Comparison of ENCODE assay signal across 19 cellular contexts in genomic region chr7:116641551-116642153, GRCh38. TPM values are rescaled to one million over a fixed set of nuclear protein-coding genes. Genes with fewer than 3 reads are reported as not detected.
DNase-seq lines count a peak whose midpoint lies in the region; ATAC-seq, FAIRE-seq and TF ChIP-seq lines count a peak whose summit lies in the region.
"Had no signal": no experiment of that assay in that cellular context is flagged by ENCODE, and none has a peak within 500 bp of the region (broad histone marks: within the 10 kb centered on the region; RNA-seq: fewer than 3 reads in every experiment).

No MANE protein-coding gene starts in this region.

- H2AFZ ChIP-seq in HepG2 (ENCODE audit: low read length) (no peak overlapping the region), GM12878 (ENCODE audit: control insufficient read depth, low read depth, low read length) (no peak overlapping the region), mammary epithelial cell (ENCODE audit: low read depth, low read length) (no peak overlapping the region)

- no peak overlapping the region for H3K27ac Mint-ChIP-seq in activated naive CD4-positive, alpha-beta T cell treated with anti-CD3 and anti-CD28 coated beads for 36 hours
- H3K27ac Mint-ChIP-seq: CD14-positive monocyte; CD4-positive, alpha-beta memory T cell had no signal

- TF ChIP-seq RAD21 in HepG2 (CRISPR knock-in tag; IDR thresholded peaks at IDR 0.05) (no peak), GM12878 (IDR thresholded peaks at IDR 0.05; ENCODE audit: insufficient read depth, low read depth, low read length) (no peak)

- no peak for TF ChIP-seq EP300 in HepG2 (IDR thresholded peaks at IDR 0.05; ENCODE audit: low read depth in 2 of 2, low read length in 2 of 2)
- no peak for TF ChIP-seq EP300 in HepG2 (CRISPR knock-in tag; IDR thresholded peaks at IDR 0.05; ENCODE audit: borderline replicate concordance)
- no peak for TF ChIP-seq EP300 in GM12878 (IDR thresholded peaks at IDR 0.05; ENCODE audit: borderline replicate concordance in 1 of 2, control insufficient read depth in 1 of 2, low read depth in 2 of 2, low read length in 2 of 2)

- H3K4me3 Mint-ChIP-seq in activated naive CD4-positive, alpha-beta T cell treated with anti-CD3 and anti-CD28 coated beads for 36 hours: no peak overlapping the region
- H3K4me3 Mint-ChIP-seq: CD14-positive monocyte; CD4-positive, alpha-beta memory T cell had no signal

- RAD21 ChIA-PET in GM12878 (lab: Charles Lee; ENCODE audit: unreplicated experiment): no interaction called here

- intact Hi-C loops in HepG2 (cut with micrococcal nuclease; ENCODE audit: unreplicated experiment) (no loop called here), right lobe of liver (cut with DNase I) (no loop called here), GM12878 (cut with micrococcal nuclease; ENCODE audit: unreplicated experiment) (no loop called here), mammary epithelial cell (cut with micrococcal nuclease) (no loop called here)
- intact Hi-C loops in activated naive CD4-positive, alpha-beta T cell treated with anti-CD3 and anti-CD28 coated beads for 36 hours (cut with micrococcal nuclease): no loop called here

- no peaks in the 10 kb centered on the region for H3K27me3 ChIP-seq in HepG2 (ENCODE audit: control insufficient read depth in 1 of 2, insufficient read depth in 2 of 2, low read length in 2 of 2)
- no peaks in the 10 kb centered on the region for H3K27me3 ChIP-seq in right lobe of liver
- H3K27me3 ChIP-seq in GM12878 (replicated peaks in 1 of 2; ENCODE audit: control insufficient read depth in 2 of 2, insufficient read depth in 2 of 2, low read length in 1 of 2): no peaks in the 10 kb centered on the region; a peak in 1 of 4 replicates
- H3K27me3 ChIP-seq in mammary epithelial cell (ENCODE audit: insufficient read depth, low read length): no peaks in the 10 kb centered on the region
- H3K27me3 ChIP-seq: BLaER1 had no signal

- no peaks in the 10 kb centered on the region for H3K79me2 ChIP-seq in HepG2 (ENCODE audit: insufficient read depth, low read length)
- H3K79me2 ChIP-seq in GM12878 (ENCODE audit: control insufficient read depth, insufficient read depth, low read length): no peaks in the 10 kb centered on the region
- no peaks in the 10 kb centered on the region for H3K79me2 ChIP-seq in mammary epithelial cell (ENCODE audit: insufficient read depth, low read length)

- no peak for TF ChIP-seq CTCF in HepG2 (CRISPR knock-in tag; IDR thresholded peaks at IDR 0.05)
- no peak for TF ChIP-seq CTCF in right lobe of liver (IDR thresholded peaks at IDR 0.05)
- TF ChIP-seq CTCF in GM12878 (IDR thresholded peaks at IDR 0.05 in 2 of 3, conservative IDR thresholded peaks at IDR 0.05 in 1 of 3; ENCODE audit: control insufficient read depth in 2 of 3, extremely low read depth in 1 of 3, insufficient read depth in 1 of 3, low read depth in 3 of 3, low read length in 3 of 3): no peak
- no peak for TF ChIP-seq CTCF in mammary epithelial cell (conservative IDR thresholded peaks at IDR 0.05 in 1 of 2, IDR thresholded peaks at IDR 0.05 in 1 of 2; ENCODE audit: extremely low read depth in 1 of 2, insufficient read depth in 1 of 2, low read depth in 1 of 2, low read length in 2 of 2)

- dilution Hi-C loops in mammary epithelial cell (cut with HindIII; ENCODE audit: low sequenced_read_pairs): no loop called here

- no TSS peak for BruUV-seq in HepG2 (replicated peaks; lab: Mats Ljungman, UMichigan)
- no TSS peak for BruUV-seq in GM12878 (replicated peaks; lab: Mats Ljungman, UMichigan)
- no TSS peak for BruUV-seq in mammary epithelial cell (replicated peaks; lab: Mats Ljungman, UMichigan)

- H3K9me3 ChIP-seq in HepG2 (ENCODE audit: low read length) (no peaks in the 10 kb centered on the region), right lobe of liver (no peaks in the 10 kb centered on the region), GM12878 (replicated peaks; ENCODE audit: control insufficient read depth, insufficient read depth, low read length) (no peaks in the 10 kb centered on the region), mammary epithelial cell (replicated peaks; ENCODE audit: insufficient read depth, low read length) (no peaks in the 10 kb centered on the region)
- H3K9me3 ChIP-seq: HAP-1 had no signal

- H3K4me1 ChIP-seq in HepG2 (ENCODE audit: insufficient read depth, low read length) (no peaks in the 10 kb centered on the region), right lobe of liver (no peaks in the 10 kb centered on the region), GM12878 (ENCODE audit: control insufficient read depth, insufficient read depth, low read length) (no peaks in the 10 kb centered on the region), mammary epithelial cell (ENCODE audit: insufficient read depth, low read length) (no peaks in the 10 kb centered on the region)
- H3K4me1 ChIP-seq: BLaER1, HAP-1 had no signal

- SMC1A ChIA-PET in GM12878 (lab: Charles Lee; ENCODE audit: uncharacterized antibody, unreplicated experiment): no interaction called here

- CTCF ChIA-PET in HepG2 (lab: Yijun Ruan, JAX; ENCODE audit: low intra/inter-chr PET ratio, low total read pairs): no interaction called here
- CTCF ChIA-PET in GM12878 (lab: Yijun Ruan, JAX): interaction anchor here (0.6 kb wide), 1 partner anchor 18 kb away, joined by 3 read pairs; no protein-coding TSS in a partner anchor
- CTCF ChIA-PET in mammary epithelial cell (lab: Charles Lee; ENCODE audit: low non-redundant PET): no interaction called here
- CTCF ChIA-PET in activated naive CD4-positive, alpha-beta T cell treated with anti-CD3 and anti-CD28 coated beads for 36 hours (lab: Charles Lee): no interaction called here

- DNase-seq in HepG2 (ENCODE audit: low spot score): no peak
- DNase-seq in right lobe of liver: no peak
- DNase-seq in GM12878 (ENCODE audit: low read depth, low spot score): no peak
- DNase-seq in frontal cortex (ENCODE audit: low spot score in 2 of 2): no peak
- no peak for DNase-seq in NCI-H1930 (lab: John Stamatoyannopoulos, UW)
- no peak for DNase-seq in mammary epithelial cell
- no peak for DNase-seq in activated CD4-positive, alpha-beta T cell treated with anti-CD3 and anti-CD28 coated beads, Interleukin-2, amount 50 U/mL, for 1 hour
- no peak for DNase-seq in activated naive CD4-positive, alpha-beta T cell treated with anti-CD3 and anti-CD28 coated beads for 36 hours
- DNase-seq: CD4-positive, alpha-beta memory T cell; DMS153; DMS79; GF-D8; IMR-90 had no signal

- FAIRE-seq in HepG2 (lab: Jason Lieb, UNC) (no peak), GM12878 (lab: Jason Lieb, UNC) (peak; percentile 85), frontal cortex (lab: Jason Lieb, UNC) (peak; percentile 89)
- FAIRE-seq: H1 had no signal

- no peaks in the 10 kb centered on the region for H3K4me1 Mint-ChIP-seq in activated naive CD4-positive, alpha-beta T cell treated with anti-CD3 and anti-CD28 coated beads for 36 hours (ENCODE audit: low read depth)
- H3K4me1 Mint-ChIP-seq: CD14-positive monocyte; CD4-positive, alpha-beta memory T cell had no signal

- no peak for ATAC-seq in HepG2
- no peak for ATAC-seq in right lobe of liver
- ATAC-seq in GM12878: no peak

- H3K27ac ChIP-seq in HepG2 (ENCODE audit: extremely low read length, insufficient read depth, low read length): no peak overlapping the region
- H3K27ac ChIP-seq in right lobe of liver: no peak overlapping the region
- H3K27ac ChIP-seq in GM12878 (ENCODE audit: control insufficient read depth, insufficient read depth): no peak overlapping the region
- H3K27ac ChIP-seq in mammary epithelial cell (ENCODE audit: insufficient read depth, low read depth, low read length): no peak overlapping the region
- H3K27ac ChIP-seq: 22Rv1, BLaER1, HL-60 had no signal

- H3K36me3 Mint-ChIP-seq in activated naive CD4-positive, alpha-beta T cell treated with anti-CD3 and anti-CD28 coated beads for 36 hours (ENCODE audit: low read depth): no peaks in the 10 kb centered on the region
- H3K36me3 Mint-ChIP-seq: CD14-positive monocyte; CD4-positive, alpha-beta memory T cell had no signal

- peaks cover 8% of the 10 kb centered on the region for H3K27me3 Mint-ChIP-seq in activated naive CD4-positive, alpha-beta T cell treated with anti-CD3 and anti-CD28 coated beads for 36 hours (ENCODE audit: low read depth)

- H3K4me2 ChIP-seq in HepG2 (ENCODE audit: low read depth, low read length) (no peak overlapping the region), GM12878 (ENCODE audit: control insufficient read depth, insufficient read depth) (no peak overlapping the region), mammary epithelial cell (ENCODE audit: insufficient read depth, low read depth, low read length) (no peak overlapping the region)
- H3K4me2 ChIP-seq: BLaER1 had no signal

- TF ChIP-seq POLR2A in HepG2 (IDR thresholded peaks at IDR 0.05; ENCODE audit: insufficient read depth in 1 of 2, low read depth in 2 of 2, low read length in 2 of 2): no peak
- no peak for TF ChIP-seq POLR2A in right lobe of liver (IDR thresholded peaks at IDR 0.05)
- TF ChIP-seq POLR2A in GM12878 (IDR thresholded peaks at IDR 0.05; ENCODE audit: low read depth, low read length): no peak

- H3K4me3 ChIP-seq in HepG2 (replicated peaks in 1 of 3; ENCODE audit: insufficient read depth in 1 of 3, low read depth in 2 of 3, low read length in 3 of 3) (no peak overlapping the region), right lobe of liver (no peak overlapping the region), GM12878 (no peak overlapping the region), mammary epithelial cell (replicated peaks in 1 of 3; ENCODE audit: insufficient read depth in 1 of 3, low read depth in 2 of 3, low read length in 3 of 3) (no peak overlapping the region)
- H3K4me3 ChIP-seq: BLaER1, HAP-1 had no signal

- in situ Hi-C loops in HepG2 (cut with HindIII; ENCODE audit: extremely low pct_ligation_motif_present, low pct_unique_long_range_greater_than_20kb): no loop called here
- in situ Hi-C loops in GM12878 (cut with MboI): no loop called here
- in situ Hi-C loops in mammary epithelial cell (cut with MboI; ENCODE audit: low sequenced_read_pairs in 2 of 2): no loop called here

- WGBS in HepG2 (ENCODE audit: low lambda C conversion rate): 67% methylated on average over 2 of the region's 2 CpGs
- WGBS in right lobe of liver (ENCODE audit: insufficient coverage, low coverage, low lambda C conversion rate, missing lambda C conversion rate): 88% methylated on average over 2 of the region's 2 CpGs
- WGBS in GM12878 (ENCODE audit: insufficient coverage, insufficient replicate concordance, low lambda C conversion rate, missing lambda C conversion rate): 82% methylated on average over 2 of the region's 2 CpGs
- 100% methylated on average over 2 of the region's 2 CpGs for WGBS in mammary epithelial cell (ENCODE audit: low coverage, missing lambda C conversion rate)

- POLR2A ChIA-PET in HepG2 (lab: Yijun Ruan, JAX) (no interaction called here), GM12878 (lab: Charles Lee) (no interaction called here)

- no peaks in the 10 kb centered on the region for H3K36me3 ChIP-seq in HepG2 (replicated peaks in 1 of 2; ENCODE audit: control insufficient read depth in 1 of 2, insufficient read depth in 2 of 2, low read length in 2 of 2)
- no peaks in the 10 kb centered on the region for H3K36me3 ChIP-seq in right lobe of liver
- no peaks in the 10 kb centered on the region for H3K36me3 ChIP-seq in GM12878 (ENCODE audit: control insufficient read depth in 2 of 2, insufficient read depth in 2 of 2, low read length in 1 of 2)
- H3K36me3 ChIP-seq in mammary epithelial cell (ENCODE audit: insufficient read depth, low read length): no peaks in the 10 kb centered on the region
- H3K36me3 ChIP-seq: BLaER1, HAP-1 had no signal

- H4K20me1 ChIP-seq in HepG2 (ENCODE audit: insufficient read depth, low read length) (no peaks in the 10 kb centered on the region), GM12878 (ENCODE audit: control insufficient read depth, insufficient read depth) (no peaks in the 10 kb centered on the region), mammary epithelial cell (ENCODE audit: insufficient read depth, low read length) (no peaks in the 10 kb centered on the region)
- H4K20me1 ChIP-seq: BLaER1 had no signal

- H3K9me3 Mint-ChIP-seq in activated naive CD4-positive, alpha-beta T cell treated with anti-CD3 and anti-CD28 coated beads for 36 hours: peaks cover 2% of the 10 kb centered on the region

- H3K9ac ChIP-seq in HepG2 (ENCODE audit: insufficient read depth, low read depth, low read length): no peak overlapping the region
- no peak overlapping the region for H3K9ac ChIP-seq in GM12878 (ENCODE audit: control insufficient read depth, insufficient read depth, low read length)
- no peak overlapping the region for H3K9ac ChIP-seq in mammary epithelial cell (ENCODE audit: insufficient read depth, low read length)
- H3K9ac ChIP-seq: BLaER1 had no signal

RNA-seq across cellular contexts. Expression of gene MET, which starts 30.3 kb away (rescaled TPM):
- total RNA-seq in HepG2 (2016; rRNA removed; fragmentation: Illumina TruSeq; extraction: Trizol) (23.3 and 31.5 TPM in 2 replicates), right lobe of liver (10 to 100 TPM; 32.9 to 45.2 (median 37.2) TPM), GM12878 (2014; rRNA removed) (not detected in 2 replicates), GM12878 (2014; rRNA removed; fragmentation: Illumina TruSeq; extraction: Trizol) (not detected in 2 replicates), GM12878 (2021) (0.21 TPM in 2 replicates), frontal cortex (2.9 TPM), mammary epithelial cell (100 to 1,000 TPM; 112 to 179 TPM)
- 6.7 and 9.1 TPM in 2 replicates for total RNA-seq in HepG2 (2016; cell fraction: cytosol; rRNA removed; fragmentation: Illumina TruSeq; extraction: Trizol; ENCODE audit: low read depth)
- 22.2 and 30.9 TPM in 2 replicates for total RNA-seq in HepG2 (2016; cell fraction: insoluble cytoplasmic fraction; rRNA removed; fragmentation: Illumina TruSeq; extraction: Trizol)
- total RNA-seq in HepG2 (2016; cell fraction: membrane; rRNA removed; fragmentation: Illumina TruSeq; extraction: Trizol): 13.5 and 13.7 TPM in 2 replicates
- total RNA-seq in HepG2 (2016; cell fraction: nucleus; rRNA removed; fragmentation: Illumina TruSeq; extraction: Trizol): 41.6 and 49.0 TPM in 2 replicates
- polyA plus RNA-seq in HepG2 (2011; rRNA removed) (20.4 and 21.8 TPM in 2 replicates), GM12878 (2011; rRNA removed) (not detected in 2 replicates), GM12878 (2014; fragmentation: Illumina TruSeq; extraction: Trizol) (not detected in 2 replicates), GM12878 (2014; fragmentation: Nextera tagmentation; extraction: Ambion mirVana) (not detected), GM12878 (2014; rRNA removed) (not detected in 2 replicates), GM12878 (2016; fragmentation: Nextera tagmentation; extraction: Ambion mirVana) (under 1 TPM in 1 of 2 experiments, not detected in 1; 0.01 TPM), mammary epithelial cell (85.8 TPM)
- polyA plus RNA-seq in HepG2 (2011; cell fraction: cytosol; rRNA removed): 12.9 and 19.5 TPM in 2 replicates
- 10.0 and 10.1 TPM in 2 replicates for polyA plus RNA-seq in HepG2 (2011; cell fraction: nucleus; rRNA removed)
- 29.8 and 37.6 TPM in 2 replicates for polyA plus RNA-seq in HepG2 (2012)
- 1.00 and 1.2 TPM in 2 replicates for polyA plus RNA-seq in HepG2 (2016; cell fraction: cytosol; fragmentation: Illumina TruSeq; extraction: Trizol; ENCODE audit: low read depth)
- 12.2 TPM in 2 replicates for polyA plus RNA-seq in HepG2 (2016; cell fraction: insoluble cytoplasmic fraction; fragmentation: Illumina TruSeq; extraction: Trizol; ENCODE audit: low read depth)
- polyA plus RNA-seq in HepG2 (2016; cell fraction: membrane; fragmentation: Illumina TruSeq; extraction: Trizol; ENCODE audit: low read depth): 2.8 and 2.9 TPM in 2 replicates
- polyA plus RNA-seq in HepG2 (2016; cell fraction: nucleus; fragmentation: Illumina TruSeq; extraction: Trizol; ENCODE audit: insufficient read depth, low read depth): 21.5 and 22.5 TPM in 2 replicates
- 90.9 and 232 TPM in 2 replicates for polyA minus RNA-seq in HepG2 (2011; rRNA and poly(A)+ RNA removed; ENCODE audit: low replicate concordance)
- polyA minus RNA-seq in HepG2 (2011; cell fraction: cytosol; rRNA and poly(A)+ RNA removed): 55.1 and 63.9 TPM in 2 replicates
- polyA minus RNA-seq in HepG2 (2011; cell fraction: nucleus; rRNA and poly(A)+ RNA removed): 75.3 and 92.4 TPM in 2 replicates
- total RNA-seq in GM12878 (2013; cell fraction: nucleolus; rRNA removed): not detected in 2 replicates
- polyA plus RNA-seq in GM12878 (2011; ENCODE audit: low read depth): 0.03 TPM
- not detected in 2 replicates for polyA plus RNA-seq in GM12878 (2011; cell fraction: cytosol; rRNA removed)
- polyA plus RNA-seq in GM12878 (2011; cell fraction: nucleus; rRNA removed): not detected in 2 replicates
- 0.07 and 0.12 TPM in 2 replicates for polyA plus RNA-seq in GM12878 (2012)
- polyA minus RNA-seq in GM12878 (2011; rRNA and poly(A)+ RNA removed): not detected in 2 replicates
- polyA minus RNA-seq in GM12878 (2011; cell fraction: cytosol; rRNA and poly(A)+ RNA removed): 0.80 and 1.2 TPM in 2 replicates
- polyA minus RNA-seq in GM12878 (2011; cell fraction: nucleus; rRNA and poly(A)+ RNA removed): 0.24 and 0.48 TPM in 2 replicates
- polyA minus RNA-seq in mammary epithelial cell: 157 TPM
- under 1 TPM; 0.42 to 0.52 TPM for total RNA-seq in activated naive CD4-positive, alpha-beta T cell treated with anti-CD3 and anti-CD28 coated beads for 36 hours
- polyA plus RNA-seq: CD14-positive monocyte; CD4-positive, alpha-beta memory T cell had no signal
